ENCODE assay signal across 8 cellular contexts in genomic region chr7:100586266-100587025, GRCh38. TPM values are rescaled to one million over a fixed set of nuclear protein-coding genes. Genes with fewer than 3 reads are reported as not detected.
DNase-seq lines count a peak whose midpoint lies in the region; ATAC-seq and TF ChIP-seq lines count a peak whose summit lies in the region.

A gene with protein sequence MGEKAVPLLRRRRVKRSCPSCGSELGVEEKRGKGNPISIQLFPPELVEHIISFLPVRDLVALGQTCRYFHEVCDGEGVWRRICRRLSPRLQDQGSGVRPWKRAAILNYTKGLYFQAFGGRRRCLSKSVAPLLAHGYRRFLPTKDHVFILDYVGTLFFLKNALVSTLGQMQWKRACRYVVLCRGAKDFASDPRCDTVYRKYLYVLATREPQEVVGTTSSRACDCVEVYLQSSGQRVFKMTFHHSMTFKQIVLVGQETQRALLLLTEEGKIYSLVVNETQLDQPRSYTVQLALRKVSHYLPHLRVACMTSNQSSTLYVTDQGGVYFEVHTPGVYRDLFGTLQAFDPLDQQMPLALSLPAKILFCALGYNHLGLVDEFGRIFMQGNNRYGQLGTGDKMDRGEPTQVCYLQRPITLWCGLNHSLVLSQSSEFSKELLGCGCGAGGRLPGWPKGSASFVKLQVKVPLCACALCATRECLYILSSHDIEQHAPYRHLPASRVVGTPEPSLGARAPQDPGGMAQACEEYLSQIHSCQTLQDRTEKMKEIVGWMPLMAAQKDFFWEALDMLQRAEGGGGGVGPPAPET (plus strand): TSS chr7:100586328. CDS start chr7:100586626, 298 bp downstream.

- no peaks in the 10 kb centered on the region for H3K9me3 ChIP-seq in osteoblast (ENCODE audit: low read depth, low read length)
- H3K9me3 ChIP-seq in testis, result no peaks in the 10 kb centered on the region

- H3K4me1 Mint-ChIP-seq in activated naive CD8-positive, alpha-beta T cell treated with anti-CD3 and anti-CD28 coated beads, Interleukin-2, amount 10 ng/mL, durations not matched to agents 7 days and 5 days, result peaks cover 27% of the 10 kb centered on the region

- H4K20me1 ChIP-seq in osteoblast (ENCODE audit: insufficient read depth, low read length), result peaks cover 35% of the 10 kb centered on the region

- H3K27me3 ChIP-seq in osteoblast (ENCODE audit: insufficient read depth, low read length) (no peaks in the 10 kb centered on the region), testis (no peaks in the 10 kb centered on the region)

- TF ChIP-seq POLR2A in testis (IDR thresholded peaks at IDR 0.05), result peak; percentile 42

- H3K4me1 ChIP-seq in osteoblast (ENCODE audit: insufficient read depth, low read length) (peaks cover 31% of the 10 kb centered on the region), testis (peaks cover 37% of the 10 kb centered on the region)

- WGBS in testis, 2 donors, result 0% methylated on average over 35 to 53 of the region's 53 CpGs

- H3K9me3 Mint-ChIP-seq in activated naive CD8-positive, alpha-beta T cell treated with anti-CD3 and anti-CD28 coated beads, Interleukin-2, amount 10 ng/mL, durations not matched to agents 7 days and 5 days, result no peaks in the 10 kb centered on the region

- peak within 1 kb of the TSS; percentile 97 for H2AFZ ChIP-seq in osteoblast (ENCODE audit: low read length)

- H3K4me2 ChIP-seq in osteoblast (ENCODE audit: insufficient read depth, low read length), result peak within 1 kb of the TSS; percentile 100

- H3K27ac Mint-ChIP-seq in activated naive CD8-positive, alpha-beta T cell treated with anti-CD3 and anti-CD28 coated beads, Interleukin-2, amount 10 ng/mL, durations not matched to agents 7 days and 5 days, result peak within 1 kb of the TSS; percentile 96

- DNase-seq in GM12864 (ENCODE audit: low read depth) (peak; percentile 99), NCI-H1105 treated with DMSO at 0.1 percent for 48 hours (lab: John Stamatoyannopoulos, UW) (peak; percentile 99), SKM-1 treated with dmso at 0.1 percent for 144 hours (lab: John Stamatoyannopoulos, UW; ENCODE audit: unreplicated experiment) (peak; percentile 99), head of caudate nucleus (peak; percentile 99 to 100 (median 100)), osteoblast (ENCODE audit: insufficient read length, low spot score, missing footprints) (peak; percentile 100), testis (peak; percentile 99)
- DNase-seq in activated naive CD8-positive, alpha-beta T cell treated with anti-CD3 and anti-CD28 coated beads, Interleukin-2, amount 10 ng/mL, durations not matched to agents 7 days and 5 days, result peak; percentile 98

- ATAC-seq in HG02678 (IDR thresholded peaks at IDR 0.05; ENCODE audit: unreplicated experiment), result peak; percentile 86
- peak; percentile 83 for ATAC-seq in activated naive CD8-positive, alpha-beta T cell treated with anti-CD3 and anti-CD28 coated beads, Interleukin-2, amount 10 ng/mL, durations not matched to agents 7 days and 5 days (ENCODE audit: low read depth)

- POLR2A ChIA-PET in activated naive CD8-positive, alpha-beta T cell treated with anti-CD3 and anti-CD28 coated beads, Interleukin-2, amount 10 ng/mL, durations not matched to agents 7 days and 5 days (lab: Charles Lee), result interaction anchor here (0.6 to 7.1 kb wide), 39 partner anchors 9 to 1178 kb away, joined by 3 to 89 read pairs (median 5); partner anchors contain the start of genes AGFG2, BUD31, GIGYF1 and MEPCE

- peak within 1 kb of the TSS; percentile 94 for H3K4me3 Mint-ChIP-seq in activated naive CD8-positive, alpha-beta T cell treated with anti-CD3 and anti-CD28 coated beads, Interleukin-2, amount 10 ng/mL, durations not matched to agents 7 days and 5 days

- intact Hi-C loops in head of caudate nucleus (cut with DNase I) (loop anchor here (2.0 kb wide), 1 partner anchor 86 kb away; the partner anchor contains the start of gene GNB2), testis (cut with DNase I; ENCODE audit: low total_unique reads) (no loop called here)

- H3K4me3 ChIP-seq in GM12864 (ENCODE audit: low read depth, low read length) (peak within 1 kb of the TSS; percentile 89), osteoblast (ENCODE audit: insufficient read depth, low read length) (peak within 1 kb of the TSS; percentile 91), testis (peak within 1 kb of the TSS; percentile 95 to 98)

- H3K36me3 ChIP-seq in osteoblast (ENCODE audit: insufficient read depth, low read length) (peaks cover 13% of the 10 kb centered on the region), testis (ENCODE audit: low read depth, missing control alignments) (no peaks in the 10 kb centered on the region)

- H3K27ac ChIP-seq in osteoblast (ENCODE audit: low read depth, low read length) (peak within 1 kb of the TSS; percentile 77), testis (peak within 1 kb of the TSS; percentile 96 to 99)

- peaks cover 4% of the 10 kb centered on the region for H3K36me3 Mint-ChIP-seq in activated naive CD8-positive, alpha-beta T cell treated with anti-CD3 and anti-CD28 coated beads, Interleukin-2, amount 10 ng/mL, durations not matched to agents 7 days and 5 days

- H3K79me2 ChIP-seq in osteoblast (ENCODE audit: insufficient read depth, low read length), result peaks cover 40% of the 10 kb centered on the region

- TF ChIP-seq CTCF in GM12864 (IDR thresholded peaks at IDR 0.05; ENCODE audit: low read depth, low read length, missing control alignments), result no peak
- no peak for TF ChIP-seq CTCF in osteoblast (IDR thresholded peaks at IDR 0.05; ENCODE audit: extremely low read depth, low read depth, low read length)
- TF ChIP-seq CTCF in testis (IDR thresholded peaks at IDR 0.05), result peak in 1 of 3 experiments; percentile 18

- H3K27me3 Mint-ChIP-seq in activated naive CD8-positive, alpha-beta T cell treated with anti-CD3 and anti-CD28 coated beads, Interleukin-2, amount 10 ng/mL, durations not matched to agents 7 days and 5 days, result peaks cover 11% of the 10 kb centered on the region

RNA-seq across cellular contexts. Expression of the gene that starts here (rescaled TPM):
- 1 to 10 TPM; 1.1 to 1.2 TPM for total RNA-seq in activated naive CD8-positive, alpha-beta T cell treated with anti-CD3 and anti-CD28 coated beads, Interleukin-2, amount 10 ng/mL, durations not matched to agents 7 days and 5 days
- under 0.01 and 0.36 TPM in 2 replicates for total RNA-seq in osteoblast
- 10 to 100 TPM; 37.5 to 74.5 TPM for total RNA-seq in testis
- polyA plus RNA-seq in testis (ENCODE audit: insufficient read depth, low read depth, low replicate concordance), result 112 TPM

Comparison
In these comparisons a context has a peak if more than half of its experiments do, and no peak if none do; other contexts are left out.
1. Peak in every context shown above with its lines: DNase-seq, ATAC-seq, H3K4me3 ChIP-seq and H3K27ac ChIP-seq.
2. RNA of the gene that starts here (total RNA-seq): 37.5 to 74.5 TPM in testis; 1.1 to 1.2 TPM in activated naive CD8-positive, alpha-beta T cell treated with anti-CD3 and anti-CD28 coated beads, Interleukin-2, amount 10 ng/mL, durations not matched to agents 7 days and 5 days and under 0.01 to 0.36 TPM in osteoblast; every median in the first group is over 10 times any median in the second.
3. Peak in DNase-seq, H3K4me3 ChIP-seq, H3K27ac ChIP-seq and H3K4me2 ChIP-seq in osteoblast; RNA of the gene not detected or under 1 TPM.